In the genomic region with DNA sequence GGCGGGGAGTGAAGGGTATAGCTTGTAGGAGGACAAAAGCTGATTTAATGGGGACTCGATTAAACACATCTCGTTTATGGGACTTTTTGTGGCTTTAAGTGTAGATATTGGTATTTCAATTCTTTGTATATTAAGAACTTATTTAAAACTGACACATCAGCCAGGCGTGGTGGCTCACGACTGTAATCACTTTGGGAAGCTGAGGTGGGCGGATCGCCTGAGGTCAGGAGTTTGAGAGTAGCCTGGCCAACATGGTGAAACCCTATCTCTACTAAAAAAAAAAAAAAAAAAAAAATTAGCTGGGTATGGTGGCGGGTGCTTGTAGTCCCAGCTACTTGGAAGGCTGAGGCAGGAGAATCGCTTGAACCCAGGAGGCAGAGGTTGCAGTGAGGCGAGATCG, we compare ENCODE assay signal across 4 cellular contexts. TPM values are rescaled to one million over a fixed set of nuclear protein-coding genes. Genes with fewer than 3 reads are reported as not detected.
"Had no signal": no experiment of that assay in that cellular context is flagged by ENCODE, and none has a peak within 500 bp of the region (broad histone marks: within the 10 kb centered on the region; RNA-seq: fewer than 3 reads in every experiment).

No MANE protein-coding gene starts in this region.

RNA-seq across cellular contexts. Expression of gene PDLIM3, which starts 3.7 kb away (rescaled TPM):
- total RNA-seq: activated CD4-positive, alpha-beta memory T cell treated with anti-CD3 and anti-CD28 coated beads for 36 hours; activated CD4-positive, alpha-beta T cell treated with anti-CD3 and anti-CD28 coated beads, Interleukin-2, amount 10 ng/mL, durations not matched to agents 7 days and 5 days; activated T-cell treated with anti-CD3 and anti-CD28 coated beads, Interleukin-2, amount 50 U/mL, for 4 hours; T-helper 2 cell treated with Interferon-gamma antibody and Interleukin-4, amounts not matched to agents 100 ng/mL and 5 ng/mL, for 36 hours had no signal
